Comparison of ENCODE assay signal across 8 cellular contexts in the genomic region with DNA sequence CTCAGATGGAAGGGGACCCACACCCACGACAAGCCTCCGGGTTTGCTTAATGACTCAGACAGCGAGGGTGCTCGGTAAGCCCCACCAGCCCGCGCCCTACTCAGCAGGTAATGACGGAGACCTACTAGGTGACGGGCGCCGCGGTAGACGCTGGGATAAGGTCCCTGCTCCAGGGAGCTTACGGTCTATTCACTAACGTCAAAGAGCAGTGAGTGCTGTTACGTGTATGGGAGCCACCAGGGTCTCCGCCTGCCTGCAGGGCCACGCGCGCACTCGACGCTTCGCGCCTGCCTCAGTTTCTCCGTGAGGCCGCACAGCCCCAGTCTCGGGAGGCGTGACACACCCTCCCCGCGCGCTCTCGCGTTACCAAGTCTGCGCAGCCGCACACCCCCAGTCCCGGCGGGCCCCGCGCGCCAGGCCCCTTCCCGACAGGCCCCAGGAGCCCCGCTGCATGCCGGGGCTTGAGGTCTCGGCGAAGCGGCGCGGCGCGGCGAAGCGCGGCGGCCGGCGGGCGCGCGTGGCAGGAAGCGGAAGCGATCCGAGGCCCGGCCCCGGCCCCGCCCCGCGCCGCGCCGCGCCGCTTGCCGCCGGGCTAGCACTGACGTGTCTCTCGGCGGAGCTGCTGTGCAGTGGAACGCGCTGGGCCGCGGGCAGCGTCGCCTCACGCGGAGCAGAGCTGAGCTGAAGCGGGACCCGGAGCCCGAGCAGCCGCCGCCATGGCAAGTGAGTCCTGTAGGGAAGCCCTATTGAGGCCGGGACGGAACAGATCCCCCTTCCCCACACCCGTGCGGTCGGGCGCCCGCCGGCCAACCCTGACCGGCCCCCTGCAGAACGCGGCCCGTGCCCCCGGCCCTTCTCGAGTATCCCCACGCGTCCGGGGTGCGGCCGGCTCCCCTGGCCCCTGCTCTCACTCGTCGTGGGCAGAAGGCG. TPM values are rescaled to one million over a fixed set of nuclear protein-coding genes. Genes with fewer than 3 reads are reported as not detected.
DNase-seq lines count a peak whose midpoint lies in the region; ATAC-seq and TF ChIP-seq lines count a peak whose summit lies in the region.

A gene (plus strand): TSS at position 601 of the 930 bp plus-strand sequence. CDS start 116 bp downstream, at position 717.

- TF ChIP-seq POLR2A in adrenal gland (IDR thresholded peaks at IDR 0.05): peak; percentile 91 to 96
- TF ChIP-seq POLR2A in upper lobe of left lung (IDR thresholded peaks at IDR 0.05): peak in 3 of 4 donors; percentile 19 to 88 (median 84)

- H3K36me3 ChIP-seq in adrenal gland (replicated peaks in 1 of 2): peaks cover 0 to 20% of the 10 kb centered on the region in 2 donors
- peaks cover 0 to 37% (median 18%) of the 10 kb centered on the region in 9 donors for H3K36me3 ChIP-seq in heart right ventricle
- peaks cover 10 to 27% (median 14%) of the 10 kb centered on the region in 4 donors for H3K36me3 ChIP-seq in upper lobe of left lung

- intact Hi-C loops in adrenal gland (cut with DNase I) (no loop called here), heart right ventricle (cut with DNase I) (loop anchor here in 2 of 10 donors (10.0 kb wide), 1 partner anchor 397 kb away; no protein-coding TSS in a partner anchor), posterior vena cava (cut with DNase I) (no loop called here)

- DNase-seq in GM13977 (ENCODE audit: low spot score) (peak; percentile 99), NCI-H146 treated with DMSO at 0.1 percent for 48 hours (lab: John Stamatoyannopoulos, UW; ENCODE audit: unreplicated experiment) (peak; percentile 91), T-helper 1 cell (peak; percentile 88 to 96 (median 91)), adrenal gland (peak; percentile 95 to 97 (median 95)), heart right ventricle (peak; percentile 94 to 97), posterior vena cava (ENCODE audit: low spot score) (peak; percentile 99), upper lobe of left lung (peak; percentile 95 to 99)

- in situ Hi-C loops in GM13977 (cut with MboI; ENCODE audit: low pct_unique_long_range_greater_than_20kb, low sequenced_read_pairs, unreplicated experiment): no loop called here

- H3K27me3 ChIP-seq in adrenal gland: no peaks in the 10 kb centered on the region
- H3K27me3 ChIP-seq in heart right ventricle: no peaks in the 10 kb centered on the region
- no peaks in the 10 kb centered on the region for H3K27me3 ChIP-seq in upper lobe of left lung

- WGBS in adrenal gland, 4 donors: 0 to 1% (median 0%) methylated on average over 17 to 111 of the region's 111 CpGs
- WGBS in heart right ventricle, 2 donors: 0 to 1% methylated on average over 103 to 111 of the region's 111 CpGs
- 0% methylated on average over 24 to 45 of the region's 111 CpGs for WGBS in upper lobe of left lung, 2 donors

- H3K9me3 ChIP-seq in adrenal gland (replicated peaks in 1 of 3) (no peaks in the 10 kb centered on the region), heart right ventricle (no peaks in the 10 kb centered on the region), upper lobe of left lung (no peaks in the 10 kb centered on the region)

- no peak for TF ChIP-seq EP300 in upper lobe of left lung (IDR thresholded peaks at IDR 0.05)

- H3K27ac ChIP-seq in adrenal gland (peak within 1 kb of the TSS; percentile 79 to 99 (median 97)), heart right ventricle (peak within 1 kb of the TSS; percentile 51 to 99 (median 95)), upper lobe of left lung (peak within 1 kb of the TSS; percentile 94 to 97 (median 95))

- TF ChIP-seq CTCF in GM13977 (IDR thresholded peaks at IDR 0.05; ENCODE audit: extremely low read depth, insufficient read depth, missing control alignments) (no peak), adrenal gland (IDR thresholded peaks at IDR 0.05) (no peak), heart right ventricle (IDR thresholded peaks at IDR 0.05) (peak in 1 of 9 donors; percentile 4), upper lobe of left lung (IDR thresholded peaks at IDR 0.05) (peak in 1 of 6 experiments; percentile 53)

- ATAC-seq in HG02870 (IDR thresholded peaks at IDR 0.05; ENCODE audit: unreplicated experiment) (peak; percentile 90), heart right ventricle (peak; percentile 96 to 99 (median 98)), upper lobe of left lung (ENCODE audit: low FRiP score in 2 of 2) (peak; percentile 98)

- H3K4me3 ChIP-seq in adrenal gland (peak within 1 kb of the TSS; percentile 71 to 94 (median 90)), heart right ventricle (peak within 1 kb of the TSS; percentile 70 to 99 (median 96)), upper lobe of left lung (peak within 1 kb of the TSS; percentile 90 to 98 (median 95))

- peaks cover 25 to 39% of the 10 kb centered on the region in 2 donors for H3K4me1 ChIP-seq in adrenal gland (replicated peaks in 1 of 2)
- H3K4me1 ChIP-seq in heart right ventricle: peaks cover 18 to 48% (median 40%) of the 10 kb centered on the region in 9 donors
- peaks cover 29 to 48% (median 35%) of the 10 kb centered on the region in 4 donors for H3K4me1 ChIP-seq in upper lobe of left lung

RNA-seq across cellular contexts. Expression of the gene that starts here (rescaled TPM):
- total RNA-seq in adrenal gland (100 to 1,000 TPM; 136 to 443 (median 192) TPM), heart right ventricle (100 to 1,000 TPM in 1 of 10 donors, 10 to 100 TPM in 9; 54.8 to 111 (median 62.1) TPM), posterior vena cava (100 to 1,000 TPM; 188 to 199 TPM), upper lobe of left lung (100 to 1,000 TPM in 5 of 6 donors, 10 to 100 TPM in 1; 80.7 to 193 (median 164) TPM)
- polyA plus RNA-seq in adrenal gland (100 to 1,000 TPM; 131 to 358 (median 139) TPM), heart right ventricle (100 to 1,000 TPM in 1 of 2 donors, 10 to 100 TPM in 1; 41.0 to 131 TPM)

Comparison
In these comparisons a context has a peak if more than half of its experiments do, and no peak if none do; other contexts are left out.
1. Peak in every context shown above with its lines: DNase-seq, ATAC-seq, H3K4me3 ChIP-seq and H3K27ac ChIP-seq.